Comparison of ENCODE assay signal across 32 cellular contexts in the genomic region with DNA sequence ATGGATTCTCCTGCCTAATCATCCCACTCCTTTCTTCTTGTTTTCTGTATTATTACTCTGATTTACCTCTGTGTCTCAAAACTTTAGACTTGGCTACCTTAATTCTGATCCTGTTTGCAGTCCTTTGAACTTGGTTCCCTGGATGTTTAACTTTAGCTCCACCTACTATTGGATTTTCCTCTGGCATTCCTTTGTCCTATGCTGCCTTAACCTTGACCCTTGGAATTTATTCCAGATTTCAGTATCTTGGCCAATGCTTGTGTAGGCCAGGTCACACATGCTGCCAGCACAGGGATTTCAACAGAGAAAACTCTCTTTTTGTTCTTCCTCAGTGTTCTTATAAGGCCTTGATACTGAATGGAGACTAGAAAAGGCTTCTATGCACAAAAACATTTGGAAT.
"Had no signal": no experiment of that assay in that cellular context is flagged by ENCODE, and none has a peak within 500 bp of the region (broad histone marks: within the 10 kb centered on the region; RNA-seq: fewer than 3 reads in every experiment).

No MANE protein-coding gene starts in this region.

- H3K27ac Mint-ChIP-seq: naive thymus-derived CD8-positive, alpha-beta T cell; natural killer cell treated with Interleukin-12 subunit alpha and Interleukin-12 subunit beta and Interleukin-15 and Interleukin-18, amount 100 ng/mL, for 72 hours; nephron progenitor cell; progenitor cell of endocrine pancreas; stimulated activated memory B cell treated with anti-CD40 and anti-IgM and Interleukin-4, amounts not matched to agents 10 μg/mL and 1 μg/mL and 100 μg/mL, for 72 hours; stimulated activated naive CD8-positive, alpha-beta T cell treated with anti-CD3 and anti-CD28 coated beads, Interleukin-15, amount 100 ng/mL, for 72 hours; type B pancreatic cell had no signal

- H3K4me1 Mint-ChIP-seq: naive thymus-derived CD8-positive, alpha-beta T cell; nephron progenitor cell; stimulated activated memory B cell treated with anti-CD40 and anti-IgM and Interleukin-4, amounts not matched to agents 10 μg/mL and 1 μg/mL and 100 μg/mL, for 72 hours; stimulated activated naive CD8-positive, alpha-beta T cell treated with anti-CD3 and anti-CD28 coated beads, Interleukin-15, amount 100 ng/mL, for 72 hours had no signal

- H3K27ac ChIP-seq: ovary, parathyroid adenoma, psoas muscle, skin epidermis, spleen, suprapubic skin, testis, tibial artery, transverse colon, upper lobe of right lung, uterus had no signal

- H3K79me2 ChIP-seq: parathyroid adenoma had no signal

- H3K4me2 ChIP-seq: smooth muscle cell had no signal

- ATAC-seq: naive thymus-derived CD8-positive, alpha-beta T cell; natural killer cell treated with Interleukin-12 subunit alpha and Interleukin-12 subunit beta and Interleukin-15 and Interleukin-18, amount 100 ng/mL, for 72 hours; psoas muscle; right cardiac atrium; sciatic nerve; stimulated activated memory B cell treated with anti-CD40 and anti-IgM and Interleukin-4, amounts not matched to agents 10 μg/mL and 1 μg/mL and 100 μg/mL, for 72 hours; stimulated activated naive CD8-positive, alpha-beta T cell treated with anti-CD3 and anti-CD28 coated beads, Interleukin-15, amount 100 ng/mL, for 72 hours; stimulated activated naive CD8-positive, alpha-beta T cell treated with anti-CD3 and anti-CD28 coated beads, Interleukin-15, Interleukin-2, amounts not matched to agents 100 U/mL and 50 U/mL, for 24 hours; upper lobe of right lung had no signal

- H2AFZ ChIP-seq: parathyroid adenoma had no signal

- H3K36me3 Mint-ChIP-seq: naive thymus-derived CD8-positive, alpha-beta T cell; natural killer cell treated with Interleukin-12 subunit alpha and Interleukin-12 subunit beta and Interleukin-15 and Interleukin-18, amount 100 ng/mL, for 72 hours; stimulated activated memory B cell treated with anti-CD40 and anti-IgM and Interleukin-4, amounts not matched to agents 10 μg/mL and 1 μg/mL and 100 μg/mL, for 72 hours; type B pancreatic cell had no signal

- H3K4me1 ChIP-seq: parathyroid adenoma, psoas muscle, spleen, suprapubic skin, testis, tibial artery, transverse colon, upper lobe of right lung, uterus had no signal

- H3K9ac ChIP-seq: parathyroid adenoma had no signal

- H3K9me3 Mint-ChIP-seq: naive thymus-derived CD8-positive, alpha-beta T cell; nephron progenitor cell; neural crest cell; stimulated activated memory B cell treated with anti-CD40 and anti-IgM and Interleukin-4, amounts not matched to agents 10 μg/mL and 1 μg/mL and 100 μg/mL, for 72 hours; stimulated activated naive CD8-positive, alpha-beta T cell treated with anti-CD3 and anti-CD28 coated beads, Interleukin-15, amount 100 ng/mL, for 72 hours had no signal

- H3K4me3 Mint-ChIP-seq: naive thymus-derived CD8-positive, alpha-beta T cell; natural killer cell treated with Interleukin-12 subunit alpha and Interleukin-12 subunit beta and Interleukin-15 and Interleukin-18, amount 100 ng/mL, for 72 hours; nephron progenitor cell; neural crest cell; stimulated activated memory B cell treated with anti-CD40 and anti-IgM and Interleukin-4, amounts not matched to agents 10 μg/mL and 1 μg/mL and 100 μg/mL, for 72 hours; stimulated activated naive CD8-positive, alpha-beta T cell treated with anti-CD3 and anti-CD28 coated beads, Interleukin-15, amount 100 ng/mL, for 72 hours; type B pancreatic cell had no signal

- H3K27me3 ChIP-seq: spleen, suprapubic skin, testis, tibial artery, transverse colon, upper lobe of right lung, uterus had no signal

- DNase-seq: naive thymus-derived CD8-positive, alpha-beta T cell; nephron progenitor cell; occipital lobe; ovary; posterior cingulate gyrus; psoas muscle; right cardiac atrium; spleen; stimulated activated CD4-positive, alpha-beta T cell treated with anti-CD3 and anti-CD28 coated beads, Interleukin-12 subunit alpha, Interleukin-12 subunit beta, amount 100 ng/mL, for 4 hours; stimulated activated CD4-positive, alpha-beta T cell treated with anti-CD3 and anti-CD28 coated beads, Interleukin-1b, Interleukin-23, amount 100 ng/mL, for 48 hours; stimulated activated CD4-positive, alpha-beta T cell treated with anti-CD3 and anti-CD28 coated beads, Interleukin-4, amount 100 ng/mL, for 1 hour; stimulated activated CD4-positive, alpha-beta T cell treated with anti-CD3 and anti-CD28 coated beads, Interleukin-4, amount 100 ng/mL, for 4 hours; stimulated activated CD8-positive, alpha-beta memory T cell treated with anti-CD3 and anti-CD28 coated beads, Interleukin-4, amount 100 ng/mL, for 48 hours; stimulated activated naive CD4-positive, alpha-beta T cell; stimulated activated naive CD8-positive, alpha-beta T cell treated with anti-CD3 and anti-CD28 coated beads, Interleukin-15, amount 100 ng/mL, for 72 hours; stimulated activated naive CD8-positive, alpha-beta T cell treated with anti-CD3 and anti-CD28 coated beads, Interleukin-15, Interleukin-2, amounts not matched to agents 100 U/mL and 50 U/mL, for 24 hours; substantia nigra; testis; tibial artery; transverse colon; upper lobe of right lung; uterus had no signal

- H3K4me3 ChIP-seq: ovary, psoas muscle, skin epidermis, smooth muscle cell, spleen, suprapubic skin, testis, tibial artery, transverse colon, upper lobe of right lung, uterus had no signal

- H3K27me3 Mint-ChIP-seq: natural killer cell treated with Interleukin-12 subunit alpha and Interleukin-12 subunit beta and Interleukin-15 and Interleukin-18, amount 100 ng/mL, for 72 hours; progenitor cell of endocrine pancreas; stimulated activated memory B cell treated with anti-CD40 and anti-IgM and Interleukin-4, amounts not matched to agents 10 μg/mL and 1 μg/mL and 100 μg/mL, for 72 hours; type B pancreatic cell had no signal

- H3K36me3 ChIP-seq: ovary, spleen, suprapubic skin, tibial artery, transverse colon, upper lobe of right lung, uterus had no signal

- H3K9me3 ChIP-seq: ovary, psoas muscle, spleen, suprapubic skin, testis, tibial artery, transverse colon, upper lobe of right lung, uterus had no signal
